Comparison of ENCODE assay signal across 8 cellular contexts in the genomic region with DNA sequence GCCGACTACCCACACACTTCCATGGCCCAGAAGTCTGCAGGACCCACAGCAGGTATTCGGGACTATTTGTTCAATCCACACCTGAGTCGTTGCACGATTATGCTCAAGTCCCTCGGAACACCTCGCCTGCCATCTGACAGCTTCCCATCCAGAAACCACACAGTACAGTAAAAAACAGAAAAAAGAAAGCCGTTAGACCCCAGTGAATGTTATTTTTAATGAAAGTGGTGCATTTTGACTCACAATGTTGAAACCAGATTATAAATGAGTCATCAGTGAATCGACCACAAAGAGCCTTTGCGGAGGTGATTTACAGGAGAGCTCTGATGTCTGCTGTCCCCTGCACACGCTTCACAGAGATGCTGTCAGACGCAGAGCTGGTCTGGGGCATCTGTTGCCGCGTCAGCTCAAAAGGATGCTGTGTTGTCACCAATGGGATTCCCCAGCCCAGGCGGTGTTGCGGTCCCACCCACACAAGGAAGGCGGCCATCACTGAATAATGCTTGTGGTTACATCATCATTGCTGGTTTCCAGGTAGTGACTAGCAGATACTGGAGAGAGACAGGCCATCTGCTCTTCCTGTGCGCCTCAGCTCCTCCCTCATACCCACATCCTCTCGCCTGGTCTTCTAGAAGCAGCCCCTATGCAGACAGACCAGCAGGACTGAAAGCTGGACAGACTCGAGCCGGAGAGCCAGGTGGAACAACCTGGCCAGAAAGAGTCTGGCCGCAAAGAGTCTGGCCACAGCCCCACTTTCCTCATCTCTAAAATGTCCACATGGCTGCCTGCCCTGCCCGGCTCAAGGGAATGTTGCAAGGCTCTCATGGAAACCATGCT.
DNase-seq lines count a peak whose midpoint lies in the region; ATAC-seq, FAIRE-seq and TF ChIP-seq lines count a peak whose summit lies in the region.

No MANE protein-coding gene starts in this region.

- peak; percentile 85 for FAIRE-seq in urothelium cell line (lab: Jason Lieb, UNC)

- intact Hi-C loops in esophagus squamous epithelium (cut with DNase I) (no loop called here), posterior vena cava (cut with DNase I) (no loop called here)

- no peak for TF ChIP-seq CTCF in OCI-LY3 (IDR thresholded peaks at IDR 0.05; ENCODE audit: low read depth, low read length)
- TF ChIP-seq CTCF in esophagus squamous epithelium (IDR thresholded peaks at IDR 0.05) = no peak

- ATAC-seq in GM18508 (IDR thresholded peaks at IDR 0.05; ENCODE audit: insufficient read depth, unreplicated experiment) (peak; percentile 69), HG02870 (IDR thresholded peaks at IDR 0.05; ENCODE audit: unreplicated experiment) (peak; percentile 68)

- H3K4me1 ChIP-seq in OCI-LY3 (ENCODE audit: low read length) = peaks cover 90% of the 10 kb centered on the region
- H3K4me1 ChIP-seq in esophagus squamous epithelium = peaks cover 0 to 31% (median 6%) of the 10 kb centered on the region in 3 donors

- no peaks in the 10 kb centered on the region for H3K79me2 ChIP-seq in OCI-LY3 (ENCODE audit: low read length)

- H3K9me3 ChIP-seq in OCI-LY3 (ENCODE audit: insufficient read depth, low read length) (peaks cover 7% of the 10 kb centered on the region; the same call in 1 of the 2 replicates), esophagus squamous epithelium (no peaks in the 10 kb centered on the region)

- H3K9ac ChIP-seq in OCI-LY3 (ENCODE audit: low read length) = peak overlapping the region; percentile 80

- H3K36me3 ChIP-seq in OCI-LY3 (replicated peaks; ENCODE audit: low read depth, low read length) (peaks cover 11% of the 10 kb centered on the region), esophagus squamous epithelium (no peaks in the 10 kb centered on the region)

- DNase-seq in activated T-cell treated with anti-CD3 and anti-CD28 coated beads for 4 hours (peak; percentile 87), esophagus squamous epithelium (lab: John Stamatoyannopoulos, UW) (peak; percentile 59), posterior vena cava (ENCODE audit: low spot score) (peak; percentile 85), urothelium cell line (ENCODE audit: low spot score) (peak; percentile 96), NCI-H345 (lab: John Stamatoyannopoulos, UW) (no peak)

- H3K4me3 ChIP-seq in OCI-LY3 (ENCODE audit: low read length) (peak overlapping the region; percentile 68), esophagus squamous epithelium (no peak overlapping the region)

- 40 to 43% methylated on average over 13 to 15 of the region's 22 CpGs for WGBS in esophagus squamous epithelium, 2 donors

- peak overlapping the region; percentile 91 for H3K4me2 ChIP-seq in OCI-LY3 (ENCODE audit: low read length)

- no peaks in the 10 kb centered on the region for H4K20me1 ChIP-seq in OCI-LY3 (ENCODE audit: insufficient read depth, low read length)

- peak overlapping the region; percentile 96 for H3K27ac ChIP-seq in OCI-LY3 (ENCODE audit: low read length)
- peak overlapping the region; percentile 32 to 78 (median 62) for H3K27ac ChIP-seq in esophagus squamous epithelium

- TF ChIP-seq POLR2A in esophagus squamous epithelium (IDR thresholded peaks at IDR 0.05) = peak in 1 of 4 donors; percentile 37

- H3K27me3 ChIP-seq in OCI-LY3 (ENCODE audit: low read depth, low read length) = no peaks in the 10 kb centered on the region
- H3K27me3 ChIP-seq in esophagus squamous epithelium = no peaks in the 10 kb centered on the region

- no peak overlapping the region for H2AFZ ChIP-seq in OCI-LY3 (ENCODE audit: low read depth, low read length)
